25 cellular contexts compared by ENCODE assay signal in genomic region chr2:64543006-64543697, GRCh38. TPM values are rescaled to one million over a fixed set of nuclear protein-coding genes. Genes with fewer than 3 reads are reported as not detected.
DNase-seq lines count a peak whose midpoint lies in the region; ATAC-seq, FAIRE-seq and TF ChIP-seq lines count a peak whose summit lies in the region.
"Had no signal": no experiment of that assay in that cellular context is flagged by ENCODE, and none has a peak within 500 bp of the region (broad histone marks: within the 10 kb centered on the region; RNA-seq: fewer than 3 reads in every experiment).

No MANE protein-coding gene starts in this region.

- no peak for FAIRE-seq in A549 (lab: Jason Lieb, UNC)
- FAIRE-seq in bronchial epithelial cell (lab: Jason Lieb, UNC) = no peak
- FAIRE-seq: colon had no signal

- no peak overlapping the region for H2BK15ac ChIP-seq in mesenchymal stem cell (ENCODE audit: low read depth, poor library complexity, severe bottlenecking)

- no peak overlapping the region for H3K9ac ChIP-seq in mesenchymal stem cell (ENCODE audit: low read length)

- no peak overlapping the region for H4K8ac ChIP-seq in mesenchymal stem cell (ENCODE audit: low read length)

- H3K79me1 ChIP-seq in mesenchymal stem cell (replicated peaks; ENCODE audit: low read length, poor library complexity, severe bottlenecking) = peaks cover 10% of the 10 kb centered on the region

- no peak overlapping the region for H2AK5ac ChIP-seq in mesenchymal stem cell (ENCODE audit: low read length, severe bottlenecking)

- no peak overlapping the region for H2BK120ac ChIP-seq in mesenchymal stem cell (ENCODE audit: low read depth, low read length)

- no peak overlapping the region for H2AFZ ChIP-seq in mesenchymal stem cell (ENCODE audit: low read depth, low read length)

- CTCF ChIA-PET in A549 (lab: Yijun Ruan, JAX) = interaction anchor here (1.5 kb wide), 2 partner anchors 20 to 21 kb away, joined by 5 read pairs; no protein-coding TSS in a partner anchor

- H3K4me1 ChIP-seq in A549 (peaks cover 72% of the 10 kb centered on the region), mesenchymal stem cell (ENCODE audit: control insufficient read depth, insufficient read depth, low read depth, low read length) (peaks cover 2% of the 10 kb centered on the region), upper lobe of right lung (peaks cover 5% of the 10 kb centered on the region)

- H3K18ac ChIP-seq in mesenchymal stem cell (ENCODE audit: low read depth in 1 of 2, low read length in 2 of 2) = no peak overlapping the region

- H3K36me3 ChIP-seq in bronchial epithelial cell (ENCODE audit: control insufficient read depth, insufficient read depth, low read length) = no peaks in the 10 kb centered on the region
- no peaks in the 10 kb centered on the region for H3K36me3 ChIP-seq in mesenchymal stem cell (ENCODE audit: control insufficient read depth in 1 of 2, insufficient read depth in 2 of 2, low read depth in 1 of 2, low read length in 2 of 2)
- H3K36me3 ChIP-seq in upper lobe of right lung = no peaks in the 10 kb centered on the region
- H3K36me3 ChIP-seq: adrenal gland had no signal

- H3K14ac ChIP-seq in mesenchymal stem cell (ENCODE audit: low read length in 2 of 2) = no peak overlapping the region

- ATAC-seq in A549 = no peak; a peak in 1 of 6 replicates
- no peak for ATAC-seq in upper lobe of right lung
- ATAC-seq: foreskin keratinocyte; naive thymus-derived CD4-positive, alpha-beta T cell had no signal

- TF ChIP-seq CTCF in A549 (IDR thresholded peaks at IDR 0.05) (no peak), bronchial epithelial cell (IDR thresholded peaks at IDR 0.05; ENCODE audit: insufficient read depth, low read length, severe bottlenecking) (no peak), upper lobe of right lung (IDR thresholded peaks at IDR 0.05) (no peak)

- H3K4me2 ChIP-seq in A549 = peak overlapping the region; percentile 84
- H3K4me2 ChIP-seq in mesenchymal stem cell (ENCODE audit: low read length, poor library complexity, severe bottlenecking) = no peak overlapping the region

- no peak for TF ChIP-seq POLR2A in A549 (IDR thresholded peaks at IDR 0.05; ENCODE audit: low read length)

- no peak overlapping the region for H4K91ac ChIP-seq in mesenchymal stem cell (ENCODE audit: low read length)

- peak overlapping the region; percentile 57 for H2BK5ac ChIP-seq in mesenchymal stem cell (ENCODE audit: low read depth, low read length, poor library complexity, severe bottlenecking)

- DNase-seq in A549 (ENCODE audit: low read depth in 1 of 2, low spot score in 1 of 2) (no peak), HS-5 (ENCODE audit: low read depth) (peak; percentile 86), bronchial epithelial cell (ENCODE audit: low read depth) (peak; percentile 32), mesenchymal stem cell (no peak), upper lobe of right lung (no peak), GM19240 (ENCODE audit: insufficient read length, low spot score) (no peak), NCI-H2196 (lab: John Stamatoyannopoulos, UW; ENCODE audit: unreplicated experiment) (no peak), DMS53 (lab: John Stamatoyannopoulos, UW) (no peak)
- DNase-seq: activated CD8-positive, alpha-beta memory T cell treated with anti-CD3 and anti-CD28 coated beads, Interleukin-2, amount 50 U/mL, for 48 hours; activated effector memory CD4-positive, alpha-beta T cell treated with Interleukin-2 at 50 U/mL for 16 hours; adrenal gland; hypothalamus; KBM-7; kidney; naive thymus-derived CD4-positive, alpha-beta T cell; NCI-H1048; NCI-H2107; NCI-H526; posterior cingulate gyrus; Right ventricle myocardium superior; stimulated activated CD4-positive, alpha-beta T cell treated with anti-CD3 and anti-CD28 coated beads, Interleukin-2, amount 100 ng/mL, for 24 hours had no signal

- H3K23ac ChIP-seq in mesenchymal stem cell (ENCODE audit: low read length in 2 of 2) = no peak overlapping the region

- no peak for TF ChIP-seq EP300 in A549 (IDR thresholded peaks at IDR 0.05)

- H3K27me3 ChIP-seq in bronchial epithelial cell (ENCODE audit: control insufficient read depth, insufficient read depth, low read length) (no peaks in the 10 kb centered on the region), mesenchymal stem cell (ENCODE audit: control insufficient read depth in 1 of 2, insufficient read depth in 1 of 2, low read length in 2 of 2) (no peaks in the 10 kb centered on the region), upper lobe of right lung (no peaks in the 10 kb centered on the region)
- H3K27me3 ChIP-seq: adrenal gland, foreskin keratinocyte had no signal

- POLR2A ChIA-PET in A549 (lab: Yijun Ruan, JAX) = no interaction called here

- intact Hi-C loops in upper lobe of right lung (cut with DNase I) = no loop called here

- H3K27ac ChIP-seq in A549 = peak overlapping the region; percentile 30 to 57; a peak in 4 of 6 replicates
- peak overlapping the region; percentile 96 for H3K27ac ChIP-seq in mesenchymal stem cell (ENCODE audit: low read length, poor library complexity, severe bottlenecking)
- no peak overlapping the region for H3K27ac ChIP-seq in upper lobe of right lung
- H3K27ac ChIP-seq: adrenal gland, C4-2B, foreskin keratinocyte, HL-60 had no signal

- no peak for TF ChIP-seq RAD21 in A549 (conservative IDR thresholded peaks at IDR 0.05 in 1 of 2, IDR thresholded peaks at IDR 0.05 in 1 of 2)

- H3K4ac ChIP-seq in mesenchymal stem cell (ENCODE audit: low read depth in 1 of 2, low read length in 2 of 2) = no peak overlapping the region

- no peak overlapping the region for H2BK12ac ChIP-seq in mesenchymal stem cell (ENCODE audit: low read length in 2 of 2)

- H3K9me3 ChIP-seq in A549 = no peaks in the 10 kb centered on the region
- H3K9me3 ChIP-seq in mesenchymal stem cell (ENCODE audit: control insufficient read depth, low read length) = no peaks in the 10 kb centered on the region
- H3K9me3 ChIP-seq in upper lobe of right lung = no peaks in the 10 kb centered on the region
- H3K9me3 ChIP-seq: adrenal gland had no signal

- peak overlapping the region; percentile 12; the same call in 1 of the 3 replicates for H3K4me3 ChIP-seq in A549
- no peak overlapping the region for H3K4me3 ChIP-seq in bronchial epithelial cell (ENCODE audit: low read depth, low read length)
- no peak overlapping the region for H3K4me3 ChIP-seq in mesenchymal stem cell (ENCODE audit: insufficient read depth in 1 of 2, low read depth in 1 of 2, low read length in 2 of 2)
- no peak overlapping the region for H3K4me3 ChIP-seq in upper lobe of right lung
- H3K4me3 ChIP-seq: adrenal gland had no signal

TF ChIP-seq in A549, 52 proteins besides CTCF, POLR2A, EP300 and RAD21:
- TF ChIP-seq HES2 (IDR thresholded peaks at IDR 0.05) = no peak
- no peak for TF ChIP-seq E2F6 (IDR thresholded peaks at IDR 0.05; ENCODE audit: borderline replicate concordance, low read depth)
- no peak for TF ChIP-seq HOXA7 (CRISPR knock-in tag; IDR thresholded peaks at IDR 0.05)
- no peak for TF ChIP-seq ZSCAN20 (CRISPR knock-in tag; IDR thresholded peaks at IDR 0.05)
- no peak for TF ChIP-seq RNF2 (IDR thresholded peaks at IDR 0.05; ENCODE audit: borderline replicate concordance, low read depth)
- no peak for TF ChIP-seq MYC (IDR thresholded peaks at IDR 0.05; ENCODE audit: borderline replicate concordance, low read length)
- no peak for TF ChIP-seq HDAC2 (IDR thresholded peaks at IDR 0.05)
- no peak for TF ChIP-seq ZC3H11A (IDR thresholded peaks at IDR 0.05)
- TF ChIP-seq TFCP2L1 (CRISPR knock-in tag; IDR thresholded peaks at IDR 0.05) = no peak
- TF ChIP-seq ZFP36 (IDR thresholded peaks at IDR 0.05; ENCODE audit: borderline replicate concordance, partially characterized antibody) = no peak
- no peak for TF ChIP-seq POLR2AphosphoS2 (conservative IDR thresholded peaks at IDR 0.05; ENCODE audit: low read length)

RNA-seq across cellular contexts. Expression of gene AFTPH, which starts 19.0 kb away (rescaled TPM):
- polyA plus RNA-seq in A549 (2011; rRNA removed) (51.4 and 56.6 TPM in 2 replicates), A549 (2017; fragmentation: RNase III; extraction: RNeasy Plus Mini Kit Qiagen cat#74134 plus additional on column Dnase treatment) (22.3 to 24.0 TPM (median 23.7 TPM) in 3 replicates)
- 9.9 and 10.6 TPM in 2 replicates for polyA plus RNA-seq in A549 (2012; cell fraction: cytosol; rRNA removed)
- 3.7 and 4.8 TPM in 2 replicates for polyA plus RNA-seq in A549 (2012; cell fraction: nucleus; rRNA removed)
- 17.2 and 21.3 TPM in 2 replicates for polyA minus RNA-seq in A549 (2011; rRNA and poly(A)+ RNA removed)
- total RNA-seq in bronchial epithelial cell (56.3 and 58.9 TPM in 2 replicates), upper lobe of right lung (40.2 TPM)
- 10.9 TPM for polyA plus RNA-seq in mesenchymal stem cell (2013, experiment 1 of 2)
- 11.9 TPM for polyA plus RNA-seq in mesenchymal stem cell (2013, experiment 2 of 2)

Comparison
In these comparisons a context has a peak if more than half of its experiments do, and no peak if none do; other contexts are left out.
1. DNase-seq: peak in HS-5 (single experiment) and bronchial epithelial cell (single experiment); none in A549 (0 of 2), mesenchymal stem cell (single experiment), upper lobe of right lung (single experiment), GM19240 (single experiment), NCI-H2196 (single experiment) and DMS53 (single experiment).